In genomic region chr22:30636226-30637077, GRCh38 we compare ENCODE assay signal across 8 cellular contexts. TPM values are rescaled to one million over a fixed set of nuclear protein-coding genes. Genes with fewer than 3 reads are reported as not detected.
A peak's percentile ranks its signal among the peaks of the same experiment; 100 is the strongest.
DNase-seq lines count a peak whose midpoint lies in the region; ATAC-seq and TF ChIP-seq lines count a peak whose summit lies in the region.

No MANE protein-coding gene starts in this region.

- peak overlapping the region; percentile 55 for H3K27ac ChIP-seq in CD8-positive, alpha-beta T cell (ENCODE audit: low read depth, low read length)

- intact Hi-C loops in CD8-positive, alpha-beta T cell (cut with DNase I, micrococcal nuclease), result loop anchor here in 1 of 2 experiments (2.0 kb wide), 1 partner anchor 870 kb away; the partner anchor contains the start of genes UQCR10 and ZMAT5
- intact Hi-C loops in left cardiac atrium (cut with DNase I), result loop anchor here in 1 of 2 donors (10.0 kb wide), 1 partner anchor 288 kb away; no protein-coding TSS in a partner anchor

- peak overlapping the region; percentile 87 for H3K4me3 ChIP-seq in CD8-positive, alpha-beta T cell (ENCODE audit: low read depth, low read length)

- peak overlapping the region; percentile 75 for H3K27ac Mint-ChIP-seq in CD8-positive, alpha-beta T cell
- H3K27ac Mint-ChIP-seq in progenitor cell of endocrine pancreas, result no peak overlapping the region

- POLR2A ChIA-PET in CD8-positive, alpha-beta T cell (lab: Charles Lee), result interaction anchor here (1.1 to 2.4 kb wide), 3 partner anchors 31 to 471 kb away, joined by 3 to 12 read pairs (median 7); partner anchors contain the start of gene DUSP18

- H3K36me3 Mint-ChIP-seq in CD8-positive, alpha-beta T cell, result no peaks in the 10 kb centered on the region
- peaks cover 3% of the 10 kb centered on the region for H3K36me3 Mint-ChIP-seq in progenitor cell of endocrine pancreas (ENCODE audit: insufficient read depth)

- CTCF ChIA-PET in CD8-positive, alpha-beta T cell (lab: Charles Lee), result interaction anchor here (0.6 to 6.3 kb wide), 9 partner anchors 31 to 1115 kb away, joined by 3 to 72 read pairs (median 22); partner anchors contain the start of gene DUSP18

- H3K9me3 ChIP-seq in CD8-positive, alpha-beta T cell (ENCODE audit: low read length), result no peaks in the 10 kb centered on the region

- DNase-seq in CD8-positive, alpha-beta T cell, result peak in 5 of 7 experiments; percentile 13 to 56 (median 18)
- DNase-seq in LHCN-M2 (ENCODE audit: low read depth) (peak; percentile 29), left cardiac atrium (peak; percentile 37), progenitor cell of endocrine pancreas (ENCODE audit: low spot score, unreplicated experiment) (no peak), GF-D8 (lab: John Stamatoyannopoulos, UW) (no peak)
- peak; percentile 13 for DNase-seq in activated naive CD4-positive, alpha-beta T cell treated with anti-CD3 and anti-CD28 coated beads, Interleukin-2, amount 50 U/mL, for 16 hours
- DNase-seq in effector CD4-positive, alpha-beta T cell, result no peak

- no peak for ATAC-seq in CD8-positive, alpha-beta T cell
- peak in 1 of 2 donors; percentile 0 for ATAC-seq in left cardiac atrium
- ATAC-seq in HG02759 (IDR thresholded peaks at IDR 0.05; ENCODE audit: unreplicated experiment), result no peak

- no peaks in the 10 kb centered on the region for H3K27me3 ChIP-seq in CD8-positive, alpha-beta T cell (ENCODE audit: insufficient read depth, low read length)

- H3K4me3 Mint-ChIP-seq in CD8-positive, alpha-beta T cell, result peak overlapping the region; percentile 84
- H3K4me3 Mint-ChIP-seq in progenitor cell of endocrine pancreas (ENCODE audit: low read depth), result peak overlapping the region; percentile 69

- TF ChIP-seq CTCF in CD8-positive, alpha-beta T cell (IDR thresholded peaks at IDR 0.05), result no peak
- TF ChIP-seq CTCF in progenitor cell of endocrine pancreas (IDR thresholded peaks at IDR 0.05; ENCODE audit: unreplicated experiment), result no peak

- no peaks in the 10 kb centered on the region for H3K9me3 Mint-ChIP-seq in CD8-positive, alpha-beta T cell
- H3K9me3 Mint-ChIP-seq in progenitor cell of endocrine pancreas (ENCODE audit: low read depth), result no peaks in the 10 kb centered on the region

- H3K27me3 Mint-ChIP-seq in CD8-positive, alpha-beta T cell (ENCODE audit: low read depth), result no peaks in the 10 kb centered on the region
- no peaks in the 10 kb centered on the region for H3K27me3 Mint-ChIP-seq in progenitor cell of endocrine pancreas

- H3K36me3 ChIP-seq in CD8-positive, alpha-beta T cell (ENCODE audit: insufficient read depth, low read length), result no peaks in the 10 kb centered on the region

- H3K4me1 Mint-ChIP-seq in CD8-positive, alpha-beta T cell (ENCODE audit: low read depth), result peaks cover 23% of the 10 kb centered on the region
- peaks cover 5% of the 10 kb centered on the region for H3K4me1 Mint-ChIP-seq in progenitor cell of endocrine pancreas (ENCODE audit: low read depth)

- H3K4me1 ChIP-seq in CD8-positive, alpha-beta T cell (ENCODE audit: insufficient read depth, low read length), result peaks cover 31% of the 10 kb centered on the region

RNA-seq across cellular contexts. Expression of gene SLC35E4, which starts 0.9 kb away (rescaled TPM):
- total RNA-seq in CD8-positive, alpha-beta T cell, result 1 to 10 TPM; 3.7 to 4.2 TPM
- total RNA-seq in LHCN-M2 (2014; rRNA removed), result 40.2 and 42.6 TPM in 2 replicates
- 8.2 TPM for polyA plus RNA-seq in LHCN-M2 (2012)
- total RNA-seq in left cardiac atrium, result 1 to 10 TPM; 2.3 to 5.3 TPM
- total RNA-seq in progenitor cell of endocrine pancreas, result 2.1 and 2.6 TPM in 2 replicates

RNA-seq across cellular contexts. Expression of gene TCN2, which starts 29.5 kb away (rescaled TPM):
- total RNA-seq in CD8-positive, alpha-beta T cell, result under 1 TPM in 1 of 2 experiments, not detected in 1; 0.17 TPM
- total RNA-seq in LHCN-M2 (2014; rRNA removed) (13.1 and 26.6 TPM in 2 replicates), left cardiac atrium (10 to 100 TPM; 20.9 to 21.3 TPM), progenitor cell of endocrine pancreas (22.3 and 22.9 TPM in 2 replicates)
- 13.2 TPM for polyA plus RNA-seq in LHCN-M2 (2012)

RNA-seq across cellular contexts. Expression of gene DUSP18, which starts 31.2 kb away (rescaled TPM):
- total RNA-seq in CD8-positive, alpha-beta T cell, result 1 to 10 TPM; 3.4 to 4.5 TPM
- 6.8 and 11.9 TPM in 2 replicates for total RNA-seq in LHCN-M2 (2014; rRNA removed)
- polyA plus RNA-seq in LHCN-M2 (2012), result 6.5 TPM
- 1 to 10 TPM; 3.8 to 5.6 TPM for total RNA-seq in left cardiac atrium
- 11.2 and 11.6 TPM in 2 replicates for total RNA-seq in progenitor cell of endocrine pancreas

RNA-seq across cellular contexts. Expression of gene PES1, which starts 44.7 kb away (rescaled TPM):
- total RNA-seq in CD8-positive, alpha-beta T cell, result 10 to 100 TPM; 39.7 to 47.0 TPM
- total RNA-seq in LHCN-M2 (2014; rRNA removed) (98.0 and 112 TPM in 2 replicates), left cardiac atrium (10 to 100 TPM; 23.0 to 38.9 TPM), progenitor cell of endocrine pancreas (71.6 and 74.4 TPM in 2 replicates)
- 77.2 TPM for polyA plus RNA-seq in LHCN-M2 (2012)

RNA-seq across cellular contexts. Expression of gene OSBP2, which starts 58.2 kb away (rescaled TPM):
- total RNA-seq in CD8-positive, alpha-beta T cell, result 1 to 10 TPM; 1.1 to 1.3 TPM
- total RNA-seq in LHCN-M2 (2014; rRNA removed) (18.7 and 24.4 TPM in 2 replicates), left cardiac atrium (10 to 100 TPM in 1 of 2 donors, 1 to 10 TPM in 1; 4.9 to 11.6 TPM), progenitor cell of endocrine pancreas (8.3 and 9.5 TPM in 2 replicates)
- 13.6 TPM for polyA plus RNA-seq in LHCN-M2 (2012)

Comparison
In these comparisons a context has a peak if more than half of its experiments do, and no peak if none do; other contexts are left out.
1. DNase-seq: peak in CD8-positive, alpha-beta T cell (5 of 7), LHCN-M2 (single experiment), activated naive CD4-positive, alpha-beta T cell treated with anti-CD3 and anti-CD28 coated beads, Interleukin-2, amount 50 U/mL, for 16 hours (single experiment) and left cardiac atrium (single experiment); none in progenitor cell of endocrine pancreas (single experiment), effector CD4-positive, alpha-beta T cell (single experiment) and GF-D8 (single experiment).
2. RNA of gene TCN2, which starts 29.5 kb away (total RNA-seq): 13.1 to 26.6 TPM in LHCN-M2, 22.3 to 22.9 TPM in progenitor cell of endocrine pancreas and 20.9 to 21.3 TPM in left cardiac atrium; 0.17 TPM in CD8-positive, alpha-beta T cell; every median in the first group is over 10 times any median in the second.